In the genomic region with DNA sequence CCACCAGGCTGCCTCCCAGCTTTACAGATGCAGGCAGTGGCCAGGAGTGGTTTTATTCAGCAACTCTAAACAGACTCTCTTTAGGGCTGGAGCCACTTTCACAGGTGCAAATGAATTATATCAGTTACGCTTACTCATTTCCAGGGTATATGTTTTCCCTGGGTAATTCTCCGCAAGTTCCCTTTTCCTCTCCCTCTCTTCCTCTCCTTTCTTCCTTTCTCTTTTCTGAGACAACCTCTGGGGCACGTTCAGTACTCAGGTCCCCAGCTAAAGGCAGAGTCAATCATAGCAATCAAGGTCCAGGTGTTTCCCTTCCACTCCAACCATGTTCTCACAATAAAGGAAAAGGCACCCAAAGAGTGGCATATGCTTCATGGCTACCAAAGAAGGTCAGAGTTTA, we compare ENCODE assay signal across 24 cellular contexts. TPM values are rescaled to one million over a fixed set of nuclear protein-coding genes. Genes with fewer than 3 reads are reported as not detected.
A peak's percentile ranks its signal among the peaks of the same experiment; 100 is the strongest.
DNase-seq lines count a peak whose midpoint lies in the region; ATAC-seq and TF ChIP-seq lines count a peak whose summit lies in the region.
"Had no signal": no experiment of that assay in that cellular context is flagged by ENCODE, and none has a peak within 500 bp of the region (broad histone marks: within the 10 kb centered on the region; RNA-seq: fewer than 3 reads in every experiment).

No MANE protein-coding gene starts in this region.

- intact Hi-C loops in heart left ventricle (cut with DNase I), result loop anchor here (2.0 to 10.0 kb wide), 6 partner anchors 38 to 355 kb away; partner anchors contain the start of gene PDLIM1 (in 2 of the 10)
- intact Hi-C loops in Right ventricle myocardium superior (cut with DNase I), result loop anchor here (5.0 kb wide), 2 partner anchors 43 to 113 kb away; partner anchors contain the start of gene PDLIM1
- intact Hi-C loops in mucosa of descending colon (cut with DNase I, micrococcal nuclease), result loop anchor here in 1 of 2 donors (10.0 kb wide), 1 partner anchor 85 kb away; no protein-coding TSS in a partner anchor

- H3K4me1 Mint-ChIP-seq in type B pancreatic cell (ENCODE audit: unreplicated experiment), result peaks cover 25% of the 10 kb centered on the region

- TF ChIP-seq CTCF in heart left ventricle (IDR thresholded peaks at IDR 0.05), result no peak
- TF ChIP-seq CTCF in coronary artery (IDR thresholded peaks at IDR 0.05), result no peak
- no peak for TF ChIP-seq CTCF in mucosa of descending colon (IDR thresholded peaks at IDR 0.05)
- no peak for TF ChIP-seq CTCF in type B pancreatic cell (conservative IDR thresholded peaks at IDR 0.05)

- H3K27ac ChIP-seq in heart left ventricle (peak overlapping the region in 9 of 12 donors; percentile 15 to 72 (median 59)), coronary artery (peak overlapping the region; percentile 5 to 82)
- H3K27ac ChIP-seq: 22Rv1, left lung, tibial nerve had no signal

- no peaks in the 10 kb centered on the region for H3K27me3 Mint-ChIP-seq in type B pancreatic cell
- H3K27me3 Mint-ChIP-seq: stimulated activated naive CD8-positive, alpha-beta T cell treated with anti-CD3 and anti-CD28 coated beads, Interleukin-15, Interleukin-2, amounts not matched to agents 100 ng/mL and 50 ng/mL, for 24 hours had no signal

- peaks cover 12% of the 10 kb centered on the region for H3K36me3 Mint-ChIP-seq in type B pancreatic cell
- H3K36me3 Mint-ChIP-seq: activated CD4-positive, alpha-beta memory T cell treated with anti-CD3 and anti-CD28 coated beads for 36 hours had no signal

- ATAC-seq in heart left ventricle, result no peak
- no peak for ATAC-seq in Right ventricle myocardium superior (ENCODE audit: poor library complexity)
- peak; percentile 24 for ATAC-seq in mucosa of descending colon
- no peak for ATAC-seq in HG03108 (IDR thresholded peaks at IDR 0.05; ENCODE audit: unreplicated experiment)
- ATAC-seq in HG03520 (IDR thresholded peaks at IDR 0.05; ENCODE audit: unreplicated experiment), result no peak

- DNase-seq in heart left ventricle (no peak), Right ventricle myocardium superior (no peak), coronary artery (ENCODE audit: low spot score) (no peak), mucosa of descending colon (no peak), type B pancreatic cell (ENCODE audit: extremely low spot score, unreplicated experiment) (no peak)
- DNase-seq in activated CD8-positive, alpha-beta memory T cell treated with anti-CD3 and anti-CD28 coated beads for 24 hours, result no peak
- DNase-seq: activated CD4-positive, alpha-beta memory T cell treated with anti-CD3 and anti-CD28 coated beads for 36 hours; activated gamma-delta T cell treated with Interleukin-2 at 50 U/mL for 16 hours; activated T-cell treated with anti-CD3 and anti-CD28 coated beads for 4 hours; cortex of kidney; left lung; MM.1S; NCI-H1436 treated with DMSO at 0.1 percent for 48 hours; NCI-H69; SHP77; spleen; stimulated activated CD4-positive, alpha-beta T cell treated with anti-CD3 and anti-CD28 coated beads, Interleukin-4, amount 100 ng/mL, for 24 hours; T1000 had no signal

- H3K27ac Mint-ChIP-seq in type B pancreatic cell, result peak overlapping the region; percentile 23
- H3K27ac Mint-ChIP-seq: activated CD4-positive, alpha-beta memory T cell treated with anti-CD3 and anti-CD28 coated beads for 36 hours; stimulated activated naive CD8-positive, alpha-beta T cell treated with anti-CD3 and anti-CD28 coated beads, Interleukin-15, Interleukin-2, amounts not matched to agents 100 ng/mL and 50 ng/mL, for 24 hours had no signal

- H3K9me3 ChIP-seq in heart left ventricle (no peaks in the 10 kb centered on the region), mucosa of descending colon (no peaks in the 10 kb centered on the region)
- H3K9me3 ChIP-seq: breast epithelium, left lung, spleen, tibial nerve had no signal

- peaks cover 0 to 47% (median 34%) of the 10 kb centered on the region in 9 donors for H3K36me3 ChIP-seq in heart left ventricle
- H3K36me3 ChIP-seq in mucosa of descending colon (ENCODE audit: low read depth), result no peaks in the 10 kb centered on the region
- H3K36me3 ChIP-seq: breast epithelium had no signal

- H3K4me1 ChIP-seq in heart left ventricle (peaks cover 3 to 63% (median 43%) of the 10 kb centered on the region in 12 donors), mucosa of descending colon (ENCODE audit: low read depth) (peaks cover 9% of the 10 kb centered on the region)

- no peak overlapping the region for H3K4me3 Mint-ChIP-seq in type B pancreatic cell
- H3K4me3 Mint-ChIP-seq: activated CD4-positive, alpha-beta memory T cell treated with anti-CD3 and anti-CD28 coated beads for 36 hours; stimulated activated naive CD8-positive, alpha-beta T cell treated with anti-CD3 and anti-CD28 coated beads, Interleukin-15, Interleukin-2, amounts not matched to agents 100 ng/mL and 50 ng/mL, for 24 hours had no signal

- WGBS in heart left ventricle, 4 donors, result 66 to 81% (median 71%) methylated on average over 3 of the region's 3 CpGs

- TF ChIP-seq POLR2A in heart left ventricle (IDR thresholded peaks at IDR 0.05), result no peak

- H3K4me3 ChIP-seq in heart left ventricle (no peak overlapping the region), coronary artery (no peak overlapping the region), mucosa of descending colon (no peak overlapping the region)
- H3K4me3 ChIP-seq: breast epithelium, left lung, spleen, tibial nerve had no signal

- H3K27me3 ChIP-seq in heart left ventricle, result no peaks in the 10 kb centered on the region
- H3K27me3 ChIP-seq: breast epithelium, left lung, spleen, tibial nerve had no signal

- no peaks in the 10 kb centered on the region for H3K9me3 Mint-ChIP-seq in type B pancreatic cell
- H3K9me3 Mint-ChIP-seq: activated CD4-positive, alpha-beta memory T cell treated with anti-CD3 and anti-CD28 coated beads for 36 hours; stimulated activated naive CD8-positive, alpha-beta T cell treated with anti-CD3 and anti-CD28 coated beads, Interleukin-15, Interleukin-2, amounts not matched to agents 100 ng/mL and 50 ng/mL, for 24 hours had no signal

RNA-seq across cellular contexts. Expression of gene PDLIM1, which starts 41.3 kb away (rescaled TPM):
- total RNA-seq in heart left ventricle (100 to 1,000 TPM; 225 to 434 (median 349) TPM), Right ventricle myocardium superior (226 TPM), mucosa of descending colon (100 to 1,000 TPM; 177 to 434 (median 373) TPM), type B pancreatic cell (ENCODE audit: low replicate concordance) (171 and 347 TPM in 2 replicates)
- 100 to 1,000 TPM; 253 to 308 TPM for polyA plus RNA-seq in heart left ventricle

RNA-seq across cellular contexts. Expression of gene ACSM6, which starts 55.4 kb away (rescaled TPM):
- total RNA-seq in heart left ventricle (under 1 TPM in 2 of 9 donors, not detected in 7; 0.20 to 0.25 TPM), Right ventricle myocardium superior (not detected), mucosa of descending colon (not detected), type B pancreatic cell (ENCODE audit: low replicate concordance) (not detected in 2 replicates)
- not detected for polyA plus RNA-seq in heart left ventricle
- total RNA-seq: activated CD4-positive, alpha-beta memory T cell treated with anti-CD3 and anti-CD28 coated beads for 36 hours; left lung; spleen; tibial nerve had no signal
- polyA plus RNA-seq: spleen had no signal
